In the genomic region with DNA sequence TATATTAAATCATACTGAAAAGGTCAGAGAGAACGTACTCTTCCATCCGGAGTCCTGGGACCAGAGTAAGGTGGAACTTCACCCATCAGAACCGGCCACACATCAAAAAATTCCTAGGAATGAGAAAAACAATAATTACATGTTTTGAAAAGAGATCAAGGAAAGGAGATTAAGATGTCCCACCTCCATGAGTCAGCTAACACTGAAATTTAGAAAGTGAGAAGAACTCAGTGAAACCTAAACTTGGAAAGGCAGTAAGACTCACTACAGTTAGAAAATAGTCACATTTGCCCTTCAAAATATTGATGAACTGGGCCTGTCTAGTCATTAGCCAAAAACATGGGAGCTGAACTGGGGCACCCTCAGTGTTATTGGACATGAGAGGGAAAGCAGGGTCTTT, we compare ENCODE assay signal across 10 cellular contexts. TPM values are rescaled to one million over a fixed set of nuclear protein-coding genes. Genes with fewer than 3 reads are reported as not detected.
"Had no signal": no experiment of that assay in that cellular context is flagged by ENCODE, and none has a peak within 500 bp of the region (broad histone marks: within the 10 kb centered on the region; RNA-seq: fewer than 3 reads in every experiment).

No MANE protein-coding gene starts in this region.

- H3K4me3 ChIP-seq: GM23248 had no signal

- H3K9ac ChIP-seq: GM23248 had no signal

- H3K9me3 Mint-ChIP-seq: H9, HFFc6 had no signal

- H2AFZ ChIP-seq: GM23248 had no signal

- DNase-seq: GM23248, H9, HCEC 1CT, HFFc6, KG1 had no signal

- H3K4me1 Mint-ChIP-seq: H9 had no signal

- H3K36me3 Mint-ChIP-seq: IgD-negative memory B cell had no signal

- H3K27ac Mint-ChIP-seq: H9, HFFc6, IgD-negative memory B cell had no signal

- ATAC-seq: HepG2 had no signal

- H3K4me3 Mint-ChIP-seq: H9, HFFc6, IgD-negative memory B cell had no signal

- H3K27ac ChIP-seq: GM23248, HL-60 had no signal

RNA-seq across cellular contexts. Expression of gene PDE6A, which starts 23.0 kb away (rescaled TPM):
- total RNA-seq: GM23248, H1, H9, HepG2, HFFc6, HT1080 had no signal
